14 cellular contexts compared by ENCODE assay signal in the genomic region with DNA sequence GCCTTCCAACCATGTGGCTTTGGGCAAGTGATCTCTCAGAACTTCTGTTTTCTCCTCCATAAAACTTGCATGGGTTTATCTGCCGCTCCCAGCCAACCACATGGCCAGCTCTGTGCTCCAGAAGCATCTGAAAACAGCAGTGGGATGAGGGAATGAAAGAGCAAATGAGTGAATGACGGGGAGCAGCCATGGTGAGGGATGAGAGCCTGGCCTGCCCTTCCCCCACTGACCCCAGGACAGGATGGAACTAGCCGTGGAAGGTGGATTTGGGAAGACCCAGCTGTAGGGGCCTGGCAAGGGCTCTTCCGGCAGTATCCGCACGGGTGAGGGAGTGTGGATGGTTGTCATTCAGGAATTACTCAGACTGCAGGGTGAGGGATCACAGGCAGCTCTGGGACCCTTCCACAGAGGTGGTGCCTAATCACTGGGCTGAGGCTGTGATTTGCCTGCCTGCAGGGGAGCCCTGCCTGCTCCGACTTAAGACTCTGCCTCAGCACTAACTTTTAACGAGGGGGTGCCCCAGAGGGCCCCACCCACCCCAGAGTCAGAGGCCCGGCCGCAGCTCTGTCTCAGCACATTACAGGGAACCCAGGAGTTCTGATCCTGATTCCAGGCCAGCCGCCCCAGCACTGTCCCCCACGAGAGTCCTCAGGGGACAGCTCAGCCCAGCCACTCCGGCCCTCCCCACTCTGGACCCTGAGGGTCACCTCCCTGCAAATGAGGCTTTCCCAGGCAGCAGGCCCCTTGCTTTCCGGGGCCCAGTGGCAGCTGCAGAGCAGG.
DNase-seq lines count a peak whose midpoint lies in the region; ATAC-seq and TF ChIP-seq lines count a peak whose summit lies in the region.
"Had no signal": no experiment of that assay in that cellular context is flagged by ENCODE, and none has a peak within 500 bp of the region (broad histone marks: within the 10 kb centered on the region; RNA-seq: fewer than 3 reads in every experiment).

No MANE protein-coding gene starts in this region.

- H3K9me3 Mint-ChIP-seq in brain = peaks cover 7 to 17% (median 11%) of the 10 kb centered on the region in 5 experiments

- ATAC-seq in activated CD4-positive, CD25-positive, alpha-beta regulatory T cell treated with anti-CD3 and anti-CD28 coated beads, Interleukin-2, amount 50 U/mL, for 24 hours = no peak
- ATAC-seq in omental fat pad (ENCODE audit: low FRiP score) (no peak), GM21515 (IDR thresholded peaks at IDR 0.05; ENCODE audit: unreplicated experiment) (no peak), GM21447 (IDR thresholded peaks at IDR 0.05; ENCODE audit: unreplicated experiment) (no peak), HG02642 (IDR thresholded peaks at IDR 0.05; ENCODE audit: poor library complexity, unreplicated experiment) (no peak)
- ATAC-seq: PC-3 had no signal

- TF ChIP-seq CTCF in brain (conservative IDR thresholded peaks at IDR 0.05) (no peak), omental fat pad (IDR thresholded peaks at IDR 0.05) (no peak)

- H3K4me3 Mint-ChIP-seq in brain = peak overlapping the region in 1 of 5 experiments; percentile 30

- peak overlapping the region in 4 of 5 experiments; percentile 39 to 65 (median 56) for H3K27ac Mint-ChIP-seq in brain

- peaks cover 33% of the 10 kb centered on the region for H3K4me1 Mint-ChIP-seq in brain

- peaks cover 1% of the 10 kb centered on the region for H3K27me3 Mint-ChIP-seq in brain

- DNase-seq in activated CD4-positive, CD25-positive, alpha-beta regulatory T cell treated with anti-CD3 and anti-CD28 coated beads, Interleukin-2, amount 50 U/mL, for 72 hours = peak; percentile 15
- DNase-seq in AG08396 (ENCODE audit: low spot score) (peak; percentile 5), omental fat pad (ENCODE audit: low spot score) (peak; percentile 3)
- DNase-seq: activated T-cell treated with anti-CD3 and anti-CD28 coated beads, Interleukin-2, amount 50 U/mL, for 1 hour; NCI-H774; occipital lobe; PC-3; stimulated activated CD4-positive, alpha-beta T cell treated with anti-CD3 and anti-CD28 coated beads, Interleukin-4, amount 100 ng/mL, for 4 hours; T-helper 9 cell had no signal

- no peaks in the 10 kb centered on the region for H3K36me3 Mint-ChIP-seq in brain
